In the genomic region with DNA sequence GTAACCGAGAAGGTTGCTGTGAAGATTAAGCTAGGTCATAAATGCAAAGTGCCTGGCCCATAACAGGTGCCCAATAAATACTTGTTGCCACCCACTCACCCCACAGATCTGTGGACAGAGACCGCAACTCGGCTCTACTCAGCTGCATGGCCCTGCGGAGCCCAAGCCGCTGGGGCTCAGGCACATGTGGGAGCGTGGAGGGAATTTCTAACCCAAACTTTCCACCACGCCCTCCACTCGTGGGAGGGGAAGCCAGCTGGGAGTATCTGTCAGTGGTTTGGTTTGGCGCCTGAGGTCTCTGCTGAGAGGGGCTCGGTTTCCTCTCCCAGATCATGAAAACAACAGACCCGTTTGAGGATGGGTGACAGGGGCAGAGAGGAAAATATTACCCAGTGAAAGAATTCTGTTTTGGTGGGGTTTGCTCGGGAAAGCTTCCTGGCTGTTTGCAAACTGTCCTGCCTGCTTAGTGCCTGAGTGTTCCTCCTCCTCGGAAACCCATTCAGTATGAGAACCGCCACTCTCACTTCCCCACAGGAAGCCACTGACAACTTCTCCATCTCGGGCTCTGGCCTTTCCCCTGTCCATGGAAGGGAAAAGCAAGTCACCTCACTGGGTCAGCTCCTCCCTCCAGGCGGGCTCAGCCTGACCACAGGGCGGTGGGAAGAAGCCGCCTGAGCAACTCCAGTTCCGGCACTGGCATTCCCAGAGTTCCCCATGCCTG, we compare ENCODE assay signal across 9 cellular contexts.
A peak's percentile ranks its signal among the peaks of the same experiment; 100 is the strongest.
DNase-seq lines count a peak whose midpoint lies in the region; ATAC-seq and TF ChIP-seq lines count a peak whose summit lies in the region.
"Had no signal": no experiment of that assay in that cellular context is flagged by ENCODE, and none has a peak within 500 bp of the region (broad histone marks: within the 10 kb centered on the region; RNA-seq: fewer than 3 reads in every experiment).

No MANE protein-coding gene starts in this region.

- no peak for TF ChIP-seq CTCF in activated CD8-positive, alpha-beta T cell treated with anti-CD3 and anti-CD28 coated beads for 36 hours (IDR thresholded peaks at IDR 0.05)
- TF ChIP-seq CTCF in fibroblast of villous mesenchyme (IDR thresholded peaks at IDR 0.05; ENCODE audit: insufficient read depth, low read depth, low read length) = no peak

- intact Hi-C loops in activated CD8-positive, alpha-beta T cell treated with anti-CD3 and anti-CD28 coated beads for 36 hours (cut with micrococcal nuclease) = loop anchor here (1.0 to 2.0 kb wide), 2 partner anchors 11 to 55 kb away; no protein-coding TSS in a partner anchor

- peak overlapping the region; percentile 69 for H3K4me3 Mint-ChIP-seq in activated CD8-positive, alpha-beta T cell treated with anti-CD3 and anti-CD28 coated beads for 36 hours
- H3K4me3 Mint-ChIP-seq: brain had no signal

- no peak overlapping the region for H3K4me3 ChIP-seq in fibroblast of villous mesenchyme (ENCODE audit: low read depth, low read length)

- H3K9me3 Mint-ChIP-seq in activated CD8-positive, alpha-beta T cell treated with anti-CD3 and anti-CD28 coated beads for 36 hours = no peaks in the 10 kb centered on the region
- H3K9me3 Mint-ChIP-seq: brain had no signal

- H3K4me1 Mint-ChIP-seq in activated CD8-positive, alpha-beta T cell treated with anti-CD3 and anti-CD28 coated beads for 36 hours (ENCODE audit: low read depth) = peaks cover 88% of the 10 kb centered on the region

- peaks cover 77% of the 10 kb centered on the region for H3K36me3 Mint-ChIP-seq in activated CD8-positive, alpha-beta T cell treated with anti-CD3 and anti-CD28 coated beads for 36 hours (ENCODE audit: low read depth)
- H3K36me3 Mint-ChIP-seq: brain had no signal

- POLR2A ChIA-PET in activated CD8-positive, alpha-beta T cell treated with anti-CD3 and anti-CD28 coated beads for 36 hours (lab: Charles Lee) = interaction anchor here (0.8 to 6.1 kb wide), 10 partner anchors 9 to 113 kb away, joined by 3 to 50 read pairs (median 4); partner anchors contain the start of genes C9orf43 and POLE3

- peak; percentile 75 for ATAC-seq in HG03521 (IDR thresholded peaks at IDR 0.05; ENCODE audit: unreplicated experiment)
- ATAC-seq in activated CD8-positive, alpha-beta T cell treated with anti-CD3 and anti-CD28 coated beads for 36 hours = peak; percentile 52

- DNase-seq in NK-92 treated with Interleukin-12 subunit alpha and Interleukin-12 subunit beta, amount 100 ng/mL, for 24 hours (lab: John Stamatoyannopoulos, UW) = peak; percentile 16
- DNase-seq in NK-92 (lab: John Stamatoyannopoulos, UW; ENCODE audit: unreplicated experiment) (no peak), fibroblast of villous mesenchyme (ENCODE audit: low read depth) (peak; percentile 62), hippocampal formation (lab: John Stamatoyannopoulos, UW) (no peak), HuH-7 (ENCODE audit: low spot score) (no peak)
- DNase-seq in activated CD8-positive, alpha-beta T cell treated with anti-CD3 and anti-CD28 coated beads for 36 hours = peak; percentile 88
- peak; percentile 15 to 45 for DNase-seq in stimulated activated CD4-positive, alpha-beta T cell treated with anti-CD3 and anti-CD28 coated beads, Interleukin-15, amount 100 ng/mL, for 1 hour (ENCODE audit: low read depth in 1 of 2, low spot score in 1 of 2)

- CTCF ChIA-PET in activated CD8-positive, alpha-beta T cell treated with anti-CD3 and anti-CD28 coated beads for 36 hours (lab: Charles Lee) = interaction anchor here (0.8 to 4.4 kb wide), 15 partner anchors 10 to 135 kb away, joined by 3 to 18 read pairs (median 4); no protein-coding TSS in a partner anchor

- H3K27me3 Mint-ChIP-seq in activated CD8-positive, alpha-beta T cell treated with anti-CD3 and anti-CD28 coated beads for 36 hours = no peaks in the 10 kb centered on the region

- H3K27ac Mint-ChIP-seq in activated CD8-positive, alpha-beta T cell treated with anti-CD3 and anti-CD28 coated beads for 36 hours = peak overlapping the region; percentile 71

Comparison
In these comparisons a context has a peak if more than half of its experiments do, and no peak if none do; other contexts are left out.
1. DNase-seq: peak in NK-92 treated with Interleukin-12 subunit alpha and Interleukin-12 subunit beta, amount 100 ng/mL, for 24 hours (single experiment), activated CD8-positive, alpha-beta T cell treated with anti-CD3 and anti-CD28 coated beads for 36 hours (single experiment), fibroblast of villous mesenchyme (single experiment) and stimulated activated CD4-positive, alpha-beta T cell treated with anti-CD3 and anti-CD28 coated beads, Interleukin-15, amount 100 ng/mL, for 1 hour (2 of 2); none in NK-92 (single experiment), hippocampal formation (0 of 2) and HuH-7 (single experiment).